8 cellular contexts compared by ENCODE assay signal in genomic region chr7:2104107-2104710, GRCh38.
DNase-seq lines count a peak whose midpoint lies in the region; ATAC-seq and TF ChIP-seq lines count a peak whose summit lies in the region.

No MANE protein-coding gene starts in this region.

- DNase-seq in GM13976 (ENCODE audit: low spot score) (peak; percentile 89), NOMO-1 (lab: John Stamatoyannopoulos, UW; ENCODE audit: unreplicated experiment in 2 of 2) (peak; percentile 82 to 88), activated T-cell treated with anti-CD3 and anti-CD28 coated beads for 48 hours (ENCODE audit: low read depth) (peak; percentile 81), epithelial cell of proximal tubule (ENCODE audit: low read depth) (peak; percentile 3)
- peak; percentile 53 to 81 for DNase-seq in stimulated activated CD8-positive, alpha-beta memory T cell treated with anti-CD3 and anti-CD28 coated beads, Interleukin-7, amount 100 ng/mL, for 48 hours (ENCODE audit: extremely low read depth in 1 of 2, low read depth in 1 of 2)

- no peaks in the 10 kb centered on the region for H3K9me3 ChIP-seq in muscle layer of colon (ENCODE audit: low read length)

- ATAC-seq in HG03039 (IDR thresholded peaks at IDR 0.05; ENCODE audit: unreplicated experiment) (no peak), HG03378 (IDR thresholded peaks at IDR 0.05; ENCODE audit: unreplicated experiment) (no peak)

- H3K4me1 ChIP-seq in muscle layer of colon (ENCODE audit: insufficient read depth, low read length), result peaks cover 19% of the 10 kb centered on the region

- in situ Hi-C loops in GM13976 (cut with MboI; ENCODE audit: low sequenced_read_pairs, unreplicated experiment), result no loop called here

- peak; percentile 40 for TF ChIP-seq CTCF in GM13976 (IDR thresholded peaks at IDR 0.05; ENCODE audit: borderline replicate concordance, control extremely low read depth, extremely low read depth, insufficient read depth, missing control alignments)
- peak; percentile 65 for TF ChIP-seq CTCF in epithelial cell of proximal tubule (conservative IDR thresholded peaks at IDR 0.05; ENCODE audit: low read depth, low read length)

- H3K4me3 ChIP-seq in epithelial cell of proximal tubule (ENCODE audit: low read depth, low read length), result no peak overlapping the region
- H3K4me3 ChIP-seq in muscle layer of colon (ENCODE audit: low read depth in 1 of 2, low read length in 2 of 2), result peak overlapping the region in 1 of 2 donors; percentile 53

- peak overlapping the region; percentile 78 for H3K27ac ChIP-seq in muscle layer of colon (ENCODE audit: low read depth, low read length)

- H3K27me3 ChIP-seq in muscle layer of colon (ENCODE audit: control insufficient read depth in 1 of 2, insufficient read depth in 2 of 2, low read length in 2 of 2), result no peaks in the 10 kb centered on the region

- peak overlapping the region; percentile 2 for H3K9ac ChIP-seq in muscle layer of colon (ENCODE audit: low read length)

- no peaks in the 10 kb centered on the region for H3K36me3 ChIP-seq in muscle layer of colon (ENCODE audit: insufficient read depth, low read length)

Comparison
In these comparisons a context has a peak if more than half of its experiments do, and no peak if none do; other contexts are left out.
1. DNase-seq: peak in every context shown above with its lines; median percentile 89 in GM13976; 85 in NOMO-1; 81 in activated T-cell treated with anti-CD3 and anti-CD28 coated beads for 48 hours; 67 in stimulated activated CD8-positive, alpha-beta memory T cell treated with anti-CD3 and anti-CD28 coated beads, Interleukin-7, amount 100 ng/mL, for 48 hours; 3 in epithelial cell of proximal tubule.